15 cellular contexts compared by ENCODE assay signal in genomic region chr3:36741285-36741684, GRCh38. TPM values are rescaled to one million over a fixed set of nuclear protein-coding genes. Genes with fewer than 3 reads are reported as not detected.
DNase-seq lines count a peak whose midpoint lies in the region; ATAC-seq and TF ChIP-seq lines count a peak whose summit lies in the region.
"Had no signal": no experiment of that assay in that cellular context is flagged by ENCODE, and none has a peak within 500 bp of the region (broad histone marks: within the 10 kb centered on the region; RNA-seq: fewer than 3 reads in every experiment).

No MANE protein-coding gene starts in this region.

- H3K27ac Mint-ChIP-seq in osteocyte (ENCODE audit: unreplicated experiment) = no peak overlapping the region
- no peak overlapping the region for H3K27ac Mint-ChIP-seq in stimulated activated memory B cell treated with anti-CD40 and anti-IgM and Interleukin-4, amounts not matched to agents 10 μg/mL and 1 μg/mL and 100 μg/mL, for 72 hours
- H3K27ac Mint-ChIP-seq: activated naive CD8-positive, alpha-beta T cell treated with anti-CD3 and anti-CD28 coated beads, Interleukin-2, amount 50 U/mL, for 24 hours had no signal

- ATAC-seq in stimulated activated memory B cell treated with anti-CD40 and anti-IgM and Interleukin-4, amounts not matched to agents 10 μg/mL and 1 μg/mL and 100 μg/mL, for 72 hours = no peak
- ATAC-seq: activated naive CD8-positive, alpha-beta T cell treated with anti-CD3 and anti-CD28 coated beads, Interleukin-2, amount 50 U/mL, for 24 hours had no signal

- intact Hi-C loops in sigmoid colon (cut with DNase I) = no loop called here

- H3K9ac ChIP-seq in Loucy (ENCODE audit: low read depth, low read length, poor library complexity, severe bottlenecking) = no peak overlapping the region

- TF ChIP-seq POLR2A in sigmoid colon (IDR thresholded peaks at IDR 0.05) = no peak

- no peak for TF ChIP-seq EP300 in sigmoid colon (IDR thresholded peaks at IDR 0.05)

- H3K27me3 ChIP-seq in Loucy (ENCODE audit: insufficient read depth, low read length, poor library complexity, severe bottlenecking) (peaks cover 8% of the 10 kb centered on the region), sigmoid colon (no peaks in the 10 kb centered on the region)

- H3K9me3 ChIP-seq in Loucy (ENCODE audit: insufficient read depth, low read depth, low read length) (no peaks in the 10 kb centered on the region), sigmoid colon (no peaks in the 10 kb centered on the region)
- H3K9me3 ChIP-seq: thoracic aorta had no signal

- peak overlapping the region; percentile 26 for H3K4me2 ChIP-seq in Loucy (ENCODE audit: low read depth, low read length, poor library complexity, severe bottlenecking)

- H3K4me1 ChIP-seq in Loucy (ENCODE audit: insufficient read depth, low read length, poor library complexity, severe bottlenecking) (peaks cover 14% of the 10 kb centered on the region), sigmoid colon (no peaks in the 10 kb centered on the region)

- no peaks in the 10 kb centered on the region for H3K9me3 Mint-ChIP-seq in osteocyte (ENCODE audit: unreplicated experiment)
- peaks cover under 1% of the 10 kb centered on the region for H3K9me3 Mint-ChIP-seq in stimulated activated memory B cell treated with anti-CD40 and anti-IgM and Interleukin-4, amounts not matched to agents 10 μg/mL and 1 μg/mL and 100 μg/mL, for 72 hours
- H3K9me3 Mint-ChIP-seq: activated naive CD8-positive, alpha-beta T cell treated with anti-CD3 and anti-CD28 coated beads, Interleukin-2, amount 50 U/mL, for 24 hours had no signal

- H3F3A ChIP-seq in Loucy (ENCODE audit: low read depth) = no peaks in the 10 kb centered on the region

- H4K20me1 ChIP-seq in Loucy (ENCODE audit: insufficient read depth, low read length, poor library complexity, severe bottlenecking) = no peaks in the 10 kb centered on the region

- no peak overlapping the region for H2AFZ ChIP-seq in Loucy (ENCODE audit: low read length)

- H3K27ac ChIP-seq in sigmoid colon = no peak overlapping the region
- H3K27ac ChIP-seq: thoracic aorta had no signal

- no peaks in the 10 kb centered on the region for H3K4me1 Mint-ChIP-seq in osteocyte (ENCODE audit: unreplicated experiment)
- H3K4me1 Mint-ChIP-seq in stimulated activated memory B cell treated with anti-CD40 and anti-IgM and Interleukin-4, amounts not matched to agents 10 μg/mL and 1 μg/mL and 100 μg/mL, for 72 hours = no peaks in the 10 kb centered on the region
- H3K4me1 Mint-ChIP-seq: activated naive CD8-positive, alpha-beta T cell treated with anti-CD3 and anti-CD28 coated beads, Interleukin-2, amount 50 U/mL, for 24 hours had no signal

- no peaks in the 10 kb centered on the region for H3K36me3 Mint-ChIP-seq in osteocyte (ENCODE audit: unreplicated experiment)
- H3K36me3 Mint-ChIP-seq in stimulated activated memory B cell treated with anti-CD40 and anti-IgM and Interleukin-4, amounts not matched to agents 10 μg/mL and 1 μg/mL and 100 μg/mL, for 72 hours = no peaks in the 10 kb centered on the region

- no peak overlapping the region for H3K4me3 ChIP-seq in Loucy (ENCODE audit: low read length, poor library complexity, severe bottlenecking)
- H3K4me3 ChIP-seq in epithelial cell of esophagus (ENCODE audit: low read length) = no peak overlapping the region
- no peak overlapping the region for H3K4me3 ChIP-seq in sigmoid colon
- H3K4me3 ChIP-seq: thoracic aorta had no signal

- no peaks in the 10 kb centered on the region for H3K9me2 ChIP-seq in Loucy (replicated peaks; ENCODE audit: low read depth, low read length)

- TF ChIP-seq CTCF in Loucy (conservative IDR thresholded peaks at IDR 0.05; ENCODE audit: low read length) (peak; percentile 33), epithelial cell of esophagus (IDR thresholded peaks at IDR 0.05; ENCODE audit: insufficient read depth, low read depth, low read length, missing control alignments) (peak; percentile 48), osteocyte (IDR thresholded peaks at IDR 0.05) (peak; percentile 28), sigmoid colon (IDR thresholded peaks at IDR 0.05) (no peak)

- H3K79me2 ChIP-seq in Loucy (ENCODE audit: insufficient read depth, low read length) = no peaks in the 10 kb centered on the region

- H3K36me3 ChIP-seq in Loucy (ENCODE audit: insufficient read depth, low read length) (no peaks in the 10 kb centered on the region), sigmoid colon (no peaks in the 10 kb centered on the region)
- H3K36me3 ChIP-seq: thoracic aorta had no signal

- peak; percentile 62 for DNase-seq in DMS 273 (lab: John Stamatoyannopoulos, UW; ENCODE audit: unreplicated experiment)
- DNase-seq in DMS 273 treated with DMSO at 0.1 percent for 48 hours (lab: John Stamatoyannopoulos, UW) = no peak
- peak; percentile 23 for DNase-seq in epithelial cell of esophagus (ENCODE audit: low read depth)
- DNase-seq in osteocyte (ENCODE audit: extremely low spot score, unreplicated experiment) = no peak
- no peak for DNase-seq in mucosa of gallbladder (ENCODE audit: low spot score)
- DNase-seq in sigmoid colon = no peak
- DNase-seq: 8988T; activated CD8-positive, alpha-beta memory T cell treated with anti-CD3 and anti-CD28 coated beads, Interleukin-2, amount 50 U/mL, for 4 hours; activated naive CD8-positive, alpha-beta T cell treated with anti-CD3 and anti-CD28 coated beads, Interleukin-2, amount 50 U/mL, for 24 hours; DMS79; effector CD8-positive, alpha-beta T cell; Karpas-422 had no signal

- peaks cover 49% of the 10 kb centered on the region for H3K27me3 Mint-ChIP-seq in osteocyte (ENCODE audit: unreplicated experiment)
- peaks cover 13% of the 10 kb centered on the region for H3K27me3 Mint-ChIP-seq in stimulated activated memory B cell treated with anti-CD40 and anti-IgM and Interleukin-4, amounts not matched to agents 10 μg/mL and 1 μg/mL and 100 μg/mL, for 72 hours

- no peak overlapping the region for H3K4me3 Mint-ChIP-seq in osteocyte (ENCODE audit: unreplicated experiment)
- no peak overlapping the region for H3K4me3 Mint-ChIP-seq in stimulated activated memory B cell treated with anti-CD40 and anti-IgM and Interleukin-4, amounts not matched to agents 10 μg/mL and 1 μg/mL and 100 μg/mL, for 72 hours
- H3K4me3 Mint-ChIP-seq: activated naive CD8-positive, alpha-beta T cell treated with anti-CD3 and anti-CD28 coated beads, Interleukin-2, amount 50 U/mL, for 24 hours had no signal

- WGBS in sigmoid colon, 2 donors = 93 to 97% methylated on average over 2 of the region's 2 CpGs

RNA-seq across cellular contexts. Expression of gene DCLK3, which starts 23.1 kb away (rescaled TPM):
- not detected in 2 replicates for total RNA-seq in osteocyte
- total RNA-seq in mucosa of gallbladder = 0.12 TPM
- total RNA-seq in sigmoid colon = under 1 TPM in 3 of 4 donors, not detected in 1; 0.14 to 0.36 (median 0.28) TPM
- polyA plus RNA-seq in sigmoid colon = under 1 TPM in 2 of 3 donors, not detected in 1; 0.12 to 0.23 TPM

Comparison
In these comparisons a context has a peak if more than half of its experiments do, and no peak if none do; other contexts are left out.
1. DNase-seq: peak in DMS 273 (single experiment) and epithelial cell of esophagus (single experiment); none in DMS 273 treated with DMSO at 0.1 percent for 48 hours (single experiment), osteocyte (single experiment), mucosa of gallbladder (single experiment) and sigmoid colon (single experiment).
2. CTCF ChIP-seq: peak in Loucy (single experiment), epithelial cell of esophagus (single experiment) and osteocyte (single experiment); none in sigmoid colon (0 of 4).